Comparison of ENCODE assay signal across 1 cellular context in the genomic region with DNA sequence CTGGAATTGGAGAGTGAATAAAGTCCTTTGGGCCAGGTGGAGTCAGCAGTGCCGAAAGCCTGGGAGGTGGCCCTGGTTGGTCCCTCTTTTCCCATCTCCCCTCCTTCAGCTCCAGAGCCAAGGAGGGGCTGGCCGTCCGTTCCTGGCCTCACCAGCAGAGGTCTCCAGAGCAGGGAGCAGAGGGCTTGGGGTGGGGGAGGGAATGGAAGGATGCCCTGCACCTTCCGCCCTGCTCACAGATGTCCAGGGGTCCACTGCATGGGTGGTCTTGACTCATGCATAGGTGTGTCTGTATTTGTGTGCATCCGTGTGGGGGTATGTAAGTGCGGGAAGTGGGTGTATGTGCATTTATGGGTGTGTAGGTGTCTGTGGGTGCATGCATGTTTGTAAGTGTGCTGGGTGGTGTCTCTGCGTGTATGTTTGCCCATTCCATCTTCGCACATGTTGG.
TF ChIP-seq lines count a peak whose summit lies in the region.

No MANE protein-coding gene starts in this region.

TF ChIP-seq in K562, 482 proteins besides CTCF, POLR2A, EP300 and RAD21 (continued from another document and continues in another):
- TF ChIP-seq, protein P1, sequence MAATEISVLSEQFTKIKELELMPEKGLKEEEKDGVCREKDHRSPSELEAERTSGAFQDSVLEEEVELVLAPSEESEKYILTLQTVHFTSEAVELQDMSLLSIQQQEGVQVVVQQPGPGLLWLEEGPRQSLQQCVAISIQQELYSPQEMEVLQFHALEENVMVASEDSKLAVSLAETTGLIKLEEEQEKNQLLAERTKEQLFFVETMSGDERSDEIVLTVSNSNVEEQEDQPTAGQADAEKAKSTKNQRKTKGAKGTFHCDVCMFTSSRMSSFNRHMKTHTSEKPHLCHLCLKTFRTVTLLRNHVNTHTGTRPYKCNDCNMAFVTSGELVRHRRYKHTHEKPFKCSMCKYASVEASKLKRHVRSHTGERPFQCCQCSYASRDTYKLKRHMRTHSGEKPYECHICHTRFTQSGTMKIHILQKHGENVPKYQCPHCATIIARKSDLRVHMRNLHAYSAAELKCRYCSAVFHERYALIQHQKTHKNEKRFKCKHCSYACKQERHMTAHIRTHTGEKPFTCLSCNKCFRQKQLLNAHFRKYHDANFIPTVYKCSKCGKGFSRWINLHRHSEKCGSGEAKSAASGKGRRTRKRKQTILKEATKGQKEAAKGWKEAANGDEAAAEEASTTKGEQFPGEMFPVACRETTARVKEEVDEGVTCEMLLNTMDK (IDR thresholded peaks at IDR 0.05; ENCODE audit: borderline replicate concordance, insufficient read depth, low read depth, low read length, poor library complexity, severe bottlenecking) = peak; percentile 33
- TF ChIP-seq, protein P2, sequence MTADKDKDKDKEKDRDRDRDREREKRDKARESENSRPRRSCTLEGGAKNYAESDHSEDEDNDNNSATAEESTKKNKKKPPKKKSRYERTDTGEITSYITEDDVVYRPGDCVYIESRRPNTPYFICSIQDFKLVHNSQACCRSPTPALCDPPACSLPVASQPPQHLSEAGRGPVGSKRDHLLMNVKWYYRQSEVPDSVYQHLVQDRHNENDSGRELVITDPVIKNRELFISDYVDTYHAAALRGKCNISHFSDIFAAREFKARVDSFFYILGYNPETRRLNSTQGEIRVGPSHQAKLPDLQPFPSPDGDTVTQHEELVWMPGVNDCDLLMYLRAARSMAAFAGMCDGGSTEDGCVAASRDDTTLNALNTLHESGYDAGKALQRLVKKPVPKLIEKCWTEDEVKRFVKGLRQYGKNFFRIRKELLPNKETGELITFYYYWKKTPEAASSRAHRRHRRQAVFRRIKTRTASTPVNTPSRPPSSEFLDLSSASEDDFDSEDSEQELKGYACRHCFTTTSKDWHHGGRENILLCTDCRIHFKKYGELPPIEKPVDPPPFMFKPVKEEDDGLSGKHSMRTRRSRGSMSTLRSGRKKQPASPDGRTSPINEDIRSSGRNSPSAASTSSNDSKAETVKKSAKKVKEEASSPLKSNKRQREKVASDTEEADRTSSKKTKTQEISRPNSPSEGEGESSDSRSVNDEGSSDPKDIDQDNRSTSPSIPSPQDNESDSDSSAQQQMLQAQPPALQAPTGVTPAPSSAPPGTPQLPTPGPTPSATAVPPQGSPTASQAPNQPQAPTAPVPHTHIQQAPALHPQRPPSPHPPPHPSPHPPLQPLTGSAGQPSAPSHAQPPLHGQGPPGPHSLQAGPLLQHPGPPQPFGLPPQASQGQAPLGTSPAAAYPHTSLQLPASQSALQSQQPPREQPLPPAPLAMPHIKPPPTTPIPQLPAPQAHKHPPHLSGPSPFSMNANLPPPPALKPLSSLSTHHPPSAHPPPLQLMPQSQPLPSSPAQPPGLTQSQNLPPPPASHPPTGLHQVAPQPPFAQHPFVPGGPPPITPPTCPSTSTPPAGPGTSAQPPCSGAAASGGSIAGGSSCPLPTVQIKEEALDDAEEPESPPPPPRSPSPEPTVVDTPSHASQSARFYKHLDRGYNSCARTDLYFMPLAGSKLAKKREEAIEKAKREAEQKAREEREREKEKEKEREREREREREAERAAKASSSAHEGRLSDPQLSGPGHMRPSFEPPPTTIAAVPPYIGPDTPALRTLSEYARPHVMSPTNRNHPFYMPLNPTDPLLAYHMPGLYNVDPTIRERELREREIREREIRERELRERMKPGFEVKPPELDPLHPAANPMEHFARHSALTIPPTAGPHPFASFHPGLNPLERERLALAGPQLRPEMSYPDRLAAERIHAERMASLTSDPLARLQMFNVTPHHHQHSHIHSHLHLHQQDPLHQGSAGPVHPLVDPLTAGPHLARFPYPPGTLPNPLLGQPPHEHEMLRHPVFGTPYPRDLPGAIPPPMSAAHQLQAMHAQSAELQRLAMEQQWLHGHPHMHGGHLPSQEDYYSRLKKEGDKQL (CRISPR knock-in tag; IDR thresholded peaks at IDR 0.05; ENCODE audit: borderline replicate concordance) = 0 out of 2 replicates have a peak, but pooled peaks have one; percentile 71
- TF ChIP-seq KDM4B (IDR thresholded peaks at IDR 0.05; ENCODE audit: borderline replicate concordance in 2 of 2, low read depth in 1 of 2) (0 out of 4 replicates have a peak, but pooled peaks of 1 of the 2 experiments have one; percentile 27), CC2D1A (IDR thresholded peaks at IDR 0.05) (peak; percentile 85), NONO (IDR thresholded peaks at IDR 0.05; ENCODE audit: low read depth in 2 of 2, low read length in 1 of 2) (peak in 1 of 2 experiments; percentile 41; a peak in 1 of 4 replicates), ARID2 (IDR thresholded peaks at IDR 0.05) (peak; percentile 92), BRD9 (IDR thresholded peaks at IDR 0.05; ENCODE audit: low read depth, partially characterized antibody) (peak; percentile 75), LCOR (CRISPR knock-in tag; IDR thresholded peaks at IDR 0.05) (0 out of 2 replicates have a peak, but pooled peaks have one; percentile 30), SIRT6 (IDR thresholded peaks at IDR 0.05; ENCODE audit: low read depth, low read length) (no peak), CBX1 (IDR thresholded peaks at IDR 0.05; ENCODE audit: low read depth) (peak; percentile 38; the same call in 1 of the 2 replicates), JUN (IDR thresholded peaks at IDR 0.05; ENCODE audit: borderline replicate concordance, low read depth, low read length) (peak; percentile 25; the same call in 1 of the 2 replicates), JUN (CRISPR knock-in tag; IDR thresholded peaks at IDR 0.05; ENCODE audit: borderline replicate concordance) (no peak), CTBP1 (IDR thresholded peaks at IDR 0.05; ENCODE audit: borderline replicate concordance) (peak; percentile 52; the same call in 1 of the 2 replicates), RBM39 (optimal IDR thresholded peaks at IDR 0.05; ENCODE audit: low read depth, low read length) (peak; percentile 44), STAG1 (CRISPR knock-in tag; IDR thresholded peaks at IDR 0.05; ENCODE audit: borderline replicate concordance) (peak; percentile 72), MAZ (CRISPR knock-in tag; conservative IDR thresholded peaks at IDR 0.05 in 1 of 2, IDR thresholded peaks at IDR 0.05 in 1 of 2) (peak; percentile 60 to 61; a peak in 3 of 4 replicates), CBX5 (IDR thresholded peaks at IDR 0.05; ENCODE audit: borderline replicate concordance, low read depth) (peak; percentile 28; the same call in 1 of the 2 replicates), GATAD2A (IDR thresholded peaks at IDR 0.05) (peak; percentile 76; the same call in 1 of the 2 replicates), ELF2 (CRISPR knock-in tag; IDR thresholded peaks at IDR 0.05) (no peak), HCFC1 (IDR thresholded peaks at IDR 0.05; ENCODE audit: low read depth, low read length) (peak; percentile 21; the same call in 1 of the 2 replicates), ZNF24 (IDR thresholded peaks at IDR 0.05) (peak; percentile 65), ETV1 (tag; conservative IDR thresholded peaks at IDR 0.05; ENCODE audit: low read depth) (peak; percentile 63), SAFB2 (IDR thresholded peaks at IDR 0.05; ENCODE audit: borderline replicate concordance, low read depth, low read length, severe bottlenecking) (no peak), ARID1B (IDR thresholded peaks at IDR 0.05) (0 out of 2 replicates have a peak, but pooled peaks have one; percentile 40), MYNN (IDR thresholded peaks at IDR 0.05) (0 out of 2 replicates have a peak, but pooled peaks have one; percentile 63), MYNN (CRISPR knock-in tag; IDR thresholded peaks at IDR 0.05) (no peak), HDGF (IDR thresholded peaks at IDR 0.05) (peak; percentile 91; the same call in 1 of the 2 replicates), ZNF224 (CRISPR knock-in tag; IDR thresholded peaks at IDR 0.05) (no peak), CBX3 (IDR thresholded peaks at IDR 0.05; ENCODE audit: borderline replicate concordance in 1 of 2, low read length in 2 of 2) (0 out of 3 replicates have a peak, but pooled peaks of 1 of the 2 experiments have one; percentile 27), SP1 (CRISPR knock-in tag; IDR thresholded peaks at IDR 0.05) (0 out of 2 replicates have a peak, but pooled peaks have one; percentile 31), CREM (IDR thresholded peaks at IDR 0.05; ENCODE audit: low read depth) (peak; percentile 34; the same call in 1 of the 2 replicates), HDAC1 (IDR thresholded peaks at IDR 0.05) (peak in 1 of 2 experiments; percentile 50; a peak in 2 of 4 replicates)
- TF ChIP-seq, protein P3, sequence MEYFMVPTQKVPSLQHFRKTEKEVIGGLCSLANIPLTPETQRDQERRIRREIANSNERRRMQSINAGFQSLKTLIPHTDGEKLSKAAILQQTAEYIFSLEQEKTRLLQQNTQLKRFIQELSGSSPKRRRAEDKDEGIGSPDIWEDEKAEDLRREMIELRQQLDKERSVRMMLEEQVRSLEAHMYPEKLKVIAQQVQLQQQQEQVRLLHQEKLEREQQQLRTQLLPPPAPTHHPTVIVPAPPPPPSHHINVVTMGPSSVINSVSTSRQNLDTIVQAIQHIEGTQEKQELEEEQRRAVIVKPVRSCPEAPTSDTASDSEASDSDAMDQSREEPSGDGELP (CRISPR knock-in tag; IDR thresholded peaks at IDR 0.05; ENCODE audit: borderline replicate concordance) = peak; percentile 71
- TF ChIP-seq, protein P4, sequence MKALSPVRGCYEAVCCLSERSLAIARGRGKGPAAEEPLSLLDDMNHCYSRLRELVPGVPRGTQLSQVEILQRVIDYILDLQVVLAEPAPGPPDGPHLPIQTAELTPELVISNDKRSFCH (CRISPR knock-in tag; IDR thresholded peaks at IDR 0.05) = no peak
- TF ChIP-seq, protein P4 (tag; IDR thresholded peaks at IDR 0.05) = no peak
- TF ChIP-seq, protein P5, sequence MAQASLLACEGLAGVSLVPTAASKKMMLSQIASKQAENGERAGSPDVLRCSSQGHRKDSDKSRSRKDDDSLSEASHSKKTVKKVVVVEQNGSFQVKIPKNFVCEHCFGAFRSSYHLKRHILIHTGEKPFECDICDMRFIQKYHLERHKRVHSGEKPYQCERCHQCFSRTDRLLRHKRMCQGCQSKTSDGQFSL (CRISPR knock-in tag; IDR thresholded peaks at IDR 0.05) = peak; percentile 89
- TF ChIP-seq, protein P5 (tag; IDR thresholded peaks at IDR 0.05) = peak in 1 of 2 experiments; percentile 43; a peak in 1 of 4 replicates
- TF ChIP-seq, protein P6, sequence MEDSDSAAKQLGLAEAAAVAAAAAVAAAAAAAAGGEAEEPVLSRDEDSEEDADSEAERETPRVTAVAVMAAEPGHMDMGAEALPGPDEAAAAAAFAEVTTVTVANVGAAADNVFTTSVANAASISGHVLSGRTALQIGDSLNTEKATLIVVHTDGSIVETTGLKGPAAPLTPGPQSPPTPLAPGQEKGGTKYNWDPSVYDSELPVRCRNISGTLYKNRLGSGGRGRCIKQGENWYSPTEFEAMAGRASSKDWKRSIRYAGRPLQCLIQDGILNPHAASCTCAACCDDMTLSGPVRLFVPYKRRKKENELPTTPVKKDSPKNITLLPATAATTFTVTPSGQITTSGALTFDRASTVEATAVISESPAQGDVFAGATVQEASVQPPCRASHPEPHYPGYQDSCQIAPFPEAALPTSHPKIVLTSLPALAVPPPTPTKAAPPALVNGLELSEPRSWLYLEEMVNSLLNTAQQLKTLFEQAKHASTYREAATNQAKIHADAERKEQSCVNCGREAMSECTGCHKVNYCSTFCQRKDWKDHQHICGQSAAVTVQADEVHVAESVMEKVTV (CRISPR knock-in tag; IDR thresholded peaks at IDR 0.05) = peak; percentile 92
- TF ChIP-seq, protein P7, sequence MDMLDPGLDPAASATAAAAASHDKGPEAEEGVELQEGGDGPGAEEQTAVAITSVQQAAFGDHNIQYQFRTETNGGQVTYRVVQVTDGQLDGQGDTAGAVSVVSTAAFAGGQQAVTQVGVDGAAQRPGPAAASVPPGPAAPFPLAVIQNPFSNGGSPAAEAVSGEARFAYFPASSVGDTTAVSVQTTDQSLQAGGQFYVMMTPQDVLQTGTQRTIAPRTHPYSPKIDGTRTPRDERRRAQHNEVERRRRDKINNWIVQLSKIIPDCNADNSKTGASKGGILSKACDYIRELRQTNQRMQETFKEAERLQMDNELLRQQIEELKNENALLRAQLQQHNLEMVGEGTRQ (CRISPR knock-in tag; IDR thresholded peaks at IDR 0.05) = no peak
- TF ChIP-seq, protein P8, sequence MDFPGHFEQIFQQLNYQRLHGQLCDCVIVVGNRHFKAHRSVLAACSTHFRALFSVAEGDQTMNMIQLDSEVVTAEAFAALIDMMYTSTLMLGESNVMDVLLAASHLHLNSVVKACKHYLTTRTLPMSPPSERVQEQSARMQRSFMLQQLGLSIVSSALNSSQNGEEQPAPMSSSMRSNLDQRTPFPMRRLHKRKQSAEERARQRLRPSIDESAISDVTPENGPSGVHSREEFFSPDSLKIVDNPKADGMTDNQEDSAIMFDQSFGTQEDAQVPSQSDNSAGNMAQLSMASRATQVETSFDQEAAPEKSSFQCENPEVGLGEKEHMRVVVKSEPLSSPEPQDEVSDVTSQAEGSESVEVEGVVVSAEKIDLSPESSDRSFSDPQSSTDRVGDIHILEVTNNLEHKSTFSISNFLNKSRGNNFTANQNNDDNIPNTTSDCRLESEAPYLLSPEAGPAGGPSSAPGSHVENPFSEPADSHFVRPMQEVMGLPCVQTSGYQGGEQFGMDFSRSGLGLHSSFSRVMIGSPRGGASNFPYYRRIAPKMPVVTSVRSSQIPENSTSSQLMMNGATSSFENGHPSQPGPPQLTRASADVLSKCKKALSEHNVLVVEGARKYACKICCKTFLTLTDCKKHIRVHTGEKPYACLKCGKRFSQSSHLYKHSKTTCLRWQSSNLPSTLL (IDR thresholded peaks at IDR 0.05) = no peak
- TF ChIP-seq, protein P9, sequence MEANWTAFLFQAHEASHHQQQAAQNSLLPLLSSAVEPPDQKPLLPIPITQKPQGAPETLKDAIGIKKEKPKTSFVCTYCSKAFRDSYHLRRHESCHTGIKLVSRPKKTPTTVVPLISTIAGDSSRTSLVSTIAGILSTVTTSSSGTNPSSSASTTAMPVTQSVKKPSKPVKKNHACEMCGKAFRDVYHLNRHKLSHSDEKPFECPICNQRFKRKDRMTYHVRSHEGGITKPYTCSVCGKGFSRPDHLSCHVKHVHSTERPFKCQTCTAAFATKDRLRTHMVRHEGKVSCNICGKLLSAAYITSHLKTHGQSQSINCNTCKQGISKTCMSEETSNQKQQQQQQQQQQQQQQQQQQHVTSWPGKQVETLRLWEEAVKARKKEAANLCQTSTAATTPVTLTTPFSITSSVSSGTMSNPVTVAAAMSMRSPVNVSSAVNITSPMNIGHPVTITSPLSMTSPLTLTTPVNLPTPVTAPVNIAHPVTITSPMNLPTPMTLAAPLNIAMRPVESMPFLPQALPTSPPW (CRISPR knock-in tag; IDR thresholded peaks at IDR 0.05) = peak; percentile 69
